In the genomic region with DNA sequence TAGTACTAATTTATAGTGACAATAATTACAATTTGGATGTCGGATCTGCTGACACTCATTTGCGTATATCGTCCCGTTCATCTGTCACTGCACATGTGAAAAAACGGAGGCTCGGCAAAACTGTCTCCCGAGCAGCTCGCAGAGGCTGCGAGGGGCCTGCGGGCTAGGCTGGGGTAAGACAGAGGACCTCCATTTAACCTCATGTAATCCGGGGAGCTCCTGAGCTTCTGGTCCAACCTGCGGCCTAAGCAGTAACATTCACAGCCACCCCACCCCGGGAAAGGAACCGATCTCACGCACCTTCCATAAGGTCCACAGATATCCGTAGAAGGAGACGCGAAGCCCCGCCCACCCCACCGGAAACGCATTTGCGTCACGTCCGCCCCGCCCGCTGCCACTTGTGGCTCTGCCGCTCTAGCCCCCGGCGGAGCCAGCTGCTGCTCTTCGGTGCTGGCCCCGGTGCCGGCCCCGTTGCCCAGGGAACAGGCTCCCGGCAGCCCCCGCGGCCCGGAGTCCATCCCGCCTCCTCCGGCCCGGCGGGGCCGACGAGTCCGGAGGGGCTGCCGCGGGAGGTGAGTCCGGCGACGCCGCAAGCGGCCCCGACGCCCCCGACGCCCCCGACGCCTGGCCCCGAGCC, we compare ENCODE assay signal across 1 cellular context.
A peak's percentile ranks its signal among the peaks of the same experiment; 100 is the strongest.
TF ChIP-seq lines count a peak whose summit lies in the region.

A gene (minus strand): TSS at position 346 of the 637 bp plus-strand sequence. CDS start 39 bp downstream, at position 307.
A gene with protein sequence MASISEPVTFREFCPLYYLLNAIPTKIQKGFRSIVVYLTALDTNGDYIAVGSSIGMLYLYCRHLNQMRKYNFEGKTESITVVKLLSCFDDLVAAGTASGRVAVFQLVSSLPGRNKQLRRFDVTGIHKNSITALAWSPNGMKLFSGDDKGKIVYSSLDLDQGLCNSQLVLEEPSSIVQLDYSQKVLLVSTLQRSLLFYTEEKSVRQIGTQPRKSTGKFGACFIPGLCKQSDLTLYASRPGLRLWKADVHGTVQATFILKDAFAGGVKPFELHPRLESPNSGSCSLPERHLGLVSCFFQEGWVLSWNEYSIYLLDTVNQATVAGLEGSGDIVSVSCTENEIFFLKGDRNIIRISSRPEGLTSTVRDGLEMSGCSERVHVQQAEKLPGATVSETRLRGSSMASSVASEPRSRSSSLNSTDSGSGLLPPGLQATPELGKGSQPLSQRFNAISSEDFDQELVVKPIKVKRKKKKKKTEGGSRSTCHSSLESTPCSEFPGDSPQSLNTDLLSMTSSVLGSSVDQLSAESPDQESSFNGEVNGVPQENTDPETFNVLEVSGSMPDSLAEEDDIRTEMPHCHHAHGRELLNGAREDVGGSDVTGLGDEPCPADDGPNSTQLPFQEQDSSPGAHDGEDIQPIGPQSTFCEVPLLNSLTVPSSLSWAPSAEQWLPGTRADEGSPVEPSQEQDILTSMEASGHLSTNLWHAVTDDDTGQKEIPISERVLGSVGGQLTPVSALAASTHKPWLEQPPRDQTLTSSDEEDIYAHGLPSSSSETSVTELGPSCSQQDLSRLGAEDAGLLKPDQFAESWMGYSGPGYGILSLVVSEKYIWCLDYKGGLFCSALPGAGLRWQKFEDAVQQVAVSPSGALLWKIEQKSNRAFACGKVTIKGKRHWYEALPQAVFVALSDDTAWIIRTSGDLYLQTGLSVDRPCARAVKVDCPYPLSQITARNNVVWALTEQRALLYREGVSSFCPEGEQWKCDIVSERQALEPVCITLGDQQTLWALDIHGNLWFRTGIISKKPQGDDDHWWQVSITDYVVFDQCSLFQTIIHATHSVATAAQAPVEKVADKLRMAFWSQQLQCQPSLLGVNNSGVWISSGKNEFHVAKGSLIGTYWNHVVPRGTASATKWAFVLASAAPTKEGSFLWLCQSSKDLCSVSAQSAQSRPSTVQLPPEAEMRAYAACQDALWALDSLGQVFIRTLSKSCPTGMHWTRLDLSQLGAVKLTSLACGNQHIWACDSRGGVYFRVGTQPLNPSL (N-terminal part only) (plus strand): TSS at position 397 of the 637 bp plus-strand sequence. CDS start 13,781 bp downstream, outside the sequence.

TF ChIP-seq in K562, 482 proteins besides CTCF, POLR2A, EP300 and RAD21 (continued from another document and continues in another):
- TF ChIP-seq, protein P1, sequence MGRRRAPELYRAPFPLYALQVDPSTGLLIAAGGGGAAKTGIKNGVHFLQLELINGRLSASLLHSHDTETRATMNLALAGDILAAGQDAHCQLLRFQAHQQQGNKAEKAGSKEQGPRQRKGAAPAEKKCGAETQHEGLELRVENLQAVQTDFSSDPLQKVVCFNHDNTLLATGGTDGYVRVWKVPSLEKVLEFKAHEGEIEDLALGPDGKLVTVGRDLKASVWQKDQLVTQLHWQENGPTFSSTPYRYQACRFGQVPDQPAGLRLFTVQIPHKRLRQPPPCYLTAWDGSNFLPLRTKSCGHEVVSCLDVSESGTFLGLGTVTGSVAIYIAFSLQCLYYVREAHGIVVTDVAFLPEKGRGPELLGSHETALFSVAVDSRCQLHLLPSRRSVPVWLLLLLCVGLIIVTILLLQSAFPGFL (CRISPR knock-in tag; IDR thresholded peaks at IDR 0.05) = no peak
- TF ChIP-seq, protein P2, sequence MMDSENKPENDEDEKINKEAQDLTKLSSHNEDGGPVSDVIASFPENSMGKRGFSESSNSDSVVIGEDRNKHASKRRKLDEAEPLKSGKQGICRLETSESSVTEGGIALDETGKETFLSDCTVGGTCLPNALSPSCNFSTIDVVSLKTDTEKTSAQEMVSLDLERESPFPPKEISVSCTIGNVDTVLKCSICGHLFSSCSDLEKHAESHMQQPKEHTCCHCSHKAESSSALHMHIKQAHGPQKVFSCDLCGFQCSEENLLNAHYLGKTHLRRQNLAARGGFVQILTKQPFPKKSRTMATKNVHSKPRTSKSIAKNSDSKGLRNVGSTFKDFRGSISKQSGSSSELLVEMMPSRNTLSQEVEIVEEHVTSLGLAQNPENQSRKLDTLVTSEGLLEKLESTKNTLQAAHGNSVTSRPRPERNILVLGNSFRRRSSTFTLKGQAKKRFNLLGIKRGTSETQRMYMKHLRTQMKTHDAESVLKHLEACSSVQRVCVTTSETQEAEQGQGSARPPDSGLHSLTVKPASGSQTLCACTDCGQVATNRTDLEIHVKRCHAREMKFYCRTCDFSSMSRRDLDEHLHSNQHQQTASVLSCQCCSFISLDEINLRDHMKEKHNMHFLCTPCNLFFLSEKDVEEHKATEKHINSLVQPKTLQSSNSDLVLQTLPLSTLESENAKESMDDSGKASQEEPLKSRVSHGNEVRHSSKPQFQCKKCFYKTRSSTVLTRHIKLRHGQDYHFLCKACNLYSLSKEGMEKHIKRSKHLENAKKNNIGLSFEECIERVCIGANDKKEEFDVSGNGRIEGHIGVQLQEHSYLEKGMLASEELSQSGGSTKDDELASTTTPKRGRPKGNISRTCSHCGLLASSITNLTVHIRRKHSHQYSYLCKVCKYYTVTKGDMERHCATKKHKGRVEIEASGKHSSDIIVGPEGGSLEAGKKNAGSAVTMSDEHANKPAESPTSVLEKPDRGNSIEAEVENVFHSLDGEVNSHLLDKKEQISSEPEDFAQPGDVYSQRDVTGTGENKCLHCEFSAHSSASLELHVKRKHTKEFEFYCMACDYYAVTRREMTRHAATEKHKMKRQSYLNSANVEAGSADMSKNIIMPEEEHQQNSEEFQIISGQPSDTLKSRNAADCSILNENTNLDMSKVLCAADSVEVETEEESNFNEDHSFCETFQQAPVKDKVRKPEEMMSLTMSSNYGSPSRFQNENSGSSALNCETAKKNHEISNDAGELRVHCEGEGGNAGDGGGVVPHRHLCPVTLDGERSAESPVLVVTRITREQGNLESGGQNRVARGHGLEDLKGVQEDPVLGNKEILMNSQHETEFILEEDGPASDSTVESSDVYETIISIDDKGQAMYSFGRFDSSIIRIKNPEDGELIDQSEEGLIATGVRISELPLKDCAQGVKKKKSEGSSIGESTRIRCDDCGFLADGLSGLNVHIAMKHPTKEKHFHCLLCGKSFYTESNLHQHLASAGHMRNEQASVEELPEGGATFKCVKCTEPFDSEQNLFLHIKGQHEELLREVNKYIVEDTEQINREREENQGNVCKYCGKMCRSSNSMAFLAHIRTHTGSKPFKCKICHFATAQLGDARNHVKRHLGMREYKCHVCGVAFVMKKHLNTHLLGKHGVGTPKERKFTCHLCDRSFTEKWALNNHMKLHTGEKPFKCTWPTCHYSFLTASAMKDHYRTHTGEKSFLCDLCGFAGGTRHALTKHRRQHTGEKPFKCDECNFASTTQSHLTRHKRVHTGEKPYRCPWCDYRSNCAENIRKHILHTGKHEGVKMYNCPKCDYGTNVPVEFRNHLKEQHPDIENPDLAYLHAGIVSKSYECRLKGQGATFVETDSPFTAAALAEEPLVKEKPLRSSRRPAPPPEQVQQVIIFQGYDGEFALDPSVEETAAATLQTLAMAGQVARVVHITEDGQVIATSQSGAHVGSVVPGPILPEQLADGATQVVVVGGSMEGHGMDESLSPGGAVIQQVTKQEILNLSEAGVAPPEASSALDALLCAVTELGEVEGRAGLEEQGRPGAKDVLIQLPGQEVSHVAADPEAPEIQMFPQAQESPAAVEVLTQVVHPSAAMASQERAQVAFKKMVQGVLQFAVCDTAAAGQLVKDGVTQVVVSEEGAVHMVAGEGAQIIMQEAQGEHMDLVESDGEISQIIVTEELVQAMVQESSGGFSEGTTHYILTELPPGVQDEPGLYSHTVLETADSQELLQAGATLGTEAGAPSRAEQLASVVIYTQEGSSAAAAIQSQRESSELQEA (IDR thresholded peaks at IDR 0.05; ENCODE audit: low read depth) = no peak
- TF ChIP-seq, protein P3, sequence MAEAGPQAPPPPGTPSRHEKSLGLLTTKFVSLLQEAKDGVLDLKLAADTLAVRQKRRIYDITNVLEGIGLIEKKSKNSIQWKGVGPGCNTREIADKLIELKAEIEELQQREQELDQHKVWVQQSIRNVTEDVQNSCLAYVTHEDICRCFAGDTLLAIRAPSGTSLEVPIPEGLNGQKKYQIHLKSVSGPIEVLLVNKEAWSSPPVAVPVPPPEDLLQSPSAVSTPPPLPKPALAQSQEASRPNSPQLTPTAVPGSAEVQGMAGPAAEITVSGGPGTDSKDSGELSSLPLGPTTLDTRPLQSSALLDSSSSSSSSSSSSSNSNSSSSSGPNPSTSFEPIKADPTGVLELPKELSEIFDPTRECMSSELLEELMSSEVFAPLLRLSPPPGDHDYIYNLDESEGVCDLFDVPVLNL (CRISPR knock-in tag; IDR thresholded peaks at IDR 0.05; ENCODE audit: low read depth) = no peak
- TF ChIP-seq, protein P4, sequence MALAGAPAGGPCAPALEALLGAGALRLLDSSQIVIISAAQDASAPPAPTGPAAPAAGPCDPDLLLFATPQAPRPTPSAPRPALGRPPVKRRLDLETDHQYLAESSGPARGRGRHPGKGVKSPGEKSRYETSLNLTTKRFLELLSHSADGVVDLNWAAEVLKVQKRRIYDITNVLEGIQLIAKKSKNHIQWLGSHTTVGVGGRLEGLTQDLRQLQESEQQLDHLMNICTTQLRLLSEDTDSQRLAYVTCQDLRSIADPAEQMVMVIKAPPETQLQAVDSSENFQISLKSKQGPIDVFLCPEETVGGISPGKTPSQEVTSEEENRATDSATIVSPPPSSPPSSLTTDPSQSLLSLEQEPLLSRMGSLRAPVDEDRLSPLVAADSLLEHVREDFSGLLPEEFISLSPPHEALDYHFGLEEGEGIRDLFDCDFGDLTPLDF (CRISPR knock-in tag; IDR thresholded peaks at IDR 0.05) = no peak
- TF ChIP-seq GATAD2A (IDR thresholded peaks at IDR 0.05) (no peak), SRSF7 (optimal IDR thresholded peaks at IDR 0.05; ENCODE audit: low read depth, low read length) (no peak), SPI1 (IDR thresholded peaks at IDR 0.05; ENCODE audit: borderline replicate concordance, low read depth, low read length) (no peak), SMAD4 (CRISPR knock-in tag; conservative IDR thresholded peaks at IDR 0.05) (no peak), RBM17 (IDR thresholded peaks at IDR 0.05; ENCODE audit: borderline replicate concordance, low read depth, low read length) (no peak), HLTF (IDR thresholded peaks at IDR 0.05) (no peak), SIN3A (IDR thresholded peaks at IDR 0.05; ENCODE audit: borderline replicate concordance in 2 of 2, control insufficient read depth in 1 of 2, low read depth in 2 of 2, low read length in 2 of 2) (peak; percentile 57 to 69; a peak in 2 of 4 replicates)
- TF ChIP-seq, protein P5, sequence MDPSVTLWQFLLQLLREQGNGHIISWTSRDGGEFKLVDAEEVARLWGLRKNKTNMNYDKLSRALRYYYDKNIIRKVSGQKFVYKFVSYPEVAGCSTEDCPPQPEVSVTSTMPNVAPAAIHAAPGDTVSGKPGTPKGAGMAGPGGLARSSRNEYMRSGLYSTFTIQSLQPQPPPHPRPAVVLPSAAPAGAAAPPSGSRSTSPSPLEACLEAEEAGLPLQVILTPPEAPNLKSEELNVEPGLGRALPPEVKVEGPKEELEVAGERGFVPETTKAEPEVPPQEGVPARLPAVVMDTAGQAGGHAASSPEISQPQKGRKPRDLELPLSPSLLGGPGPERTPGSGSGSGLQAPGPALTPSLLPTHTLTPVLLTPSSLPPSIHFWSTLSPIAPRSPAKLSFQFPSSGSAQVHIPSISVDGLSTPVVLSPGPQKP (CRISPR knock-in tag; IDR thresholded peaks at IDR 0.05) = no peak
- TF ChIP-seq, protein P6, sequence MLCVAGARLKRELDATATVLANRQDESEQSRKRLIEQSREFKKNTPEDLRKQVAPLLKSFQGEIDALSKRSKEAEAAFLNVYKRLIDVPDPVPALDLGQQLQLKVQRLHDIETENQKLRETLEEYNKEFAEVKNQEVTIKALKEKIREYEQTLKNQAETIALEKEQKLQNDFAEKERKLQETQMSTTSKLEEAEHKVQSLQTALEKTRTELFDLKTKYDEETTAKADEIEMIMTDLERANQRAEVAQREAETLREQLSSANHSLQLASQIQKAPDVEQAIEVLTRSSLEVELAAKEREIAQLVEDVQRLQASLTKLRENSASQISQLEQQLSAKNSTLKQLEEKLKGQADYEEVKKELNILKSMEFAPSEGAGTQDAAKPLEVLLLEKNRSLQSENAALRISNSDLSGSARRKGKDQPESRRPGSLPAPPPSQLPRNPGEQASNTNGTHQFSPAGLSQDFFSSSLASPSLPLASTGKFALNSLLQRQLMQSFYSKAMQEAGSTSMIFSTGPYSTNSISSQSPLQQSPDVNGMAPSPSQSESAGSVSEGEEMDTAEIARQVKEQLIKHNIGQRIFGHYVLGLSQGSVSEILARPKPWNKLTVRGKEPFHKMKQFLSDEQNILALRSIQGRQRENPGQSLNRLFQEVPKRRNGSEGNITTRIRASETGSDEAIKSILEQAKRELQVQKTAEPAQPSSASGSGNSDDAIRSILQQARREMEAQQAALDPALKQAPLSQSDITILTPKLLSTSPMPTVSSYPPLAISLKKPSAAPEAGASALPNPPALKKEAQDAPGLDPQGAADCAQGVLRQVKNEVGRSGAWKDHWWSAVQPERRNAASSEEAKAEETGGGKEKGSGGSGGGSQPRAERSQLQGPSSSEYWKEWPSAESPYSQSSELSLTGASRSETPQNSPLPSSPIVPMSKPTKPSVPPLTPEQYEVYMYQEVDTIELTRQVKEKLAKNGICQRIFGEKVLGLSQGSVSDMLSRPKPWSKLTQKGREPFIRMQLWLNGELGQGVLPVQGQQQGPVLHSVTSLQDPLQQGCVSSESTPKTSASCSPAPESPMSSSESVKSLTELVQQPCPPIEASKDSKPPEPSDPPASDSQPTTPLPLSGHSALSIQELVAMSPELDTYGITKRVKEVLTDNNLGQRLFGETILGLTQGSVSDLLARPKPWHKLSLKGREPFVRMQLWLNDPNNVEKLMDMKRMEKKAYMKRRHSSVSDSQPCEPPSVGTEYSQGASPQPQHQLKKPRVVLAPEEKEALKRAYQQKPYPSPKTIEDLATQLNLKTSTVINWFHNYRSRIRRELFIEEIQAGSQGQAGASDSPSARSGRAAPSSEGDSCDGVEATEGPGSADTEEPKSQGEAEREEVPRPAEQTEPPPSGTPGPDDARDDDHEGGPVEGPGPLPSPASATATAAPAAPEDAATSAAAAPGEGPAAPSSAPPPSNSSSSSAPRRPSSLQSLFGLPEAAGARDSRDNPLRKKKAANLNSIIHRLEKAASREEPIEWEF (CRISPR knock-in tag; IDR thresholded peaks at IDR 0.05) = no peak
- TF ChIP-seq, protein P7, sequence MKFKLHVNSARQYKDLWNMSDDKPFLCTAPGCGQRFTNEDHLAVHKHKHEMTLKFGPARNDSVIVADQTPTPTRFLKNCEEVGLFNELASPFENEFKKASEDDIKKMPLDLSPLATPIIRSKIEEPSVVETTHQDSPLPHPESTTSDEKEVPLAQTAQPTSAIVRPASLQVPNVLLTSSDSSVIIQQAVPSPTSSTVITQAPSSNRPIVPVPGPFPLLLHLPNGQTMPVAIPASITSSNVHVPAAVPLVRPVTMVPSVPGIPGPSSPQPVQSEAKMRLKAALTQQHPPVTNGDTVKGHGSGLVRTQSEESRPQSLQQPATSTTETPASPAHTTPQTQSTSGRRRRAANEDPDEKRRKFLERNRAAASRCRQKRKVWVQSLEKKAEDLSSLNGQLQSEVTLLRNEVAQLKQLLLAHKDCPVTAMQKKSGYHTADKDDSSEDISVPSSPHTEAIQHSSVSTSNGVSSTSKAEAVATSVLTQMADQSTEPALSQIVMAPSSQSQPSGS (CRISPR knock-in tag; IDR thresholded peaks at IDR 0.05) = no peak
